In the genomic region with DNA sequence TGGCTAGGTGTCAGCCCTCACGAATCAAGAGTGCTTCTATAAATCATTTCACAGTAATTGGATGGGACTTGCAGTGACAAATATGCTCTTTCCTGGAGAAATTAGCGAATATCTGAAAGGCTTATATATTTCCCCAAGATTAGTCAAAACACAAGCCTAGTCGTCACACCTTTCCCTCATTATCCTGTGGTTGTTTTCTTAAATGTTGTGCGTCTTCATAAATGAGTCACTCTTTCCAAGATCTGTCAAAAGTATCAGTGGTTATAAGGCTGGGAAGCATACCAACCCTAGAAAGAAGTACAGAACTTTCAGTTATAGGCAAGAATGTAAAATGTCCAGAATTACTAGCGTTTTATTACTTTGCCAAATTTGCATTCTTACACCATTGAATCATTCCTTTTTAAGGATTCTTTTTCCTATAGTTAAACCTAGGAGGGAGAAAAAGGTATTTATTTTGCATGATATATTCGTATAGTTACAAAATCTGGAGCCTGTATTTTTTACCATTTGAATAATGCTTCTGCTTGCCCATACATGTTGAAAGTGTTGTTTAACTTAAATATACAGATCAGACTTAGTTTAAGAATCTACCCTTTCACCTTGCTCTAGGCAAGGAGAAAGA, we compare ENCODE assay signal across 9 cellular contexts. TPM values are rescaled to one million over a fixed set of nuclear protein-coding genes. Genes with fewer than 3 reads are reported as not detected.
DNase-seq lines count a peak whose midpoint lies in the region; ATAC-seq lines count a peak whose summit lies in the region.
"Had no signal": no experiment of that assay in that cellular context is flagged by ENCODE, and none has a peak within 500 bp of the region (broad histone marks: within the 10 kb centered on the region; RNA-seq: fewer than 3 reads in every experiment).

No MANE protein-coding gene starts in this region.

- ATAC-seq in stimulated activated naive CD8-positive, alpha-beta T cell treated with anti-CD3 and anti-CD28 coated beads, Interleukin-15, Interleukin-2, amounts not matched to agents 100 U/mL and 50 U/mL, for 24 hours, result peak; percentile 69
- ATAC-seq in HG03025 (IDR thresholded peaks at IDR 0.05; ENCODE audit: low FRiP score, unreplicated experiment), result no peak
- ATAC-seq: naive thymus-derived CD4-positive, alpha-beta T cell had no signal

- in situ Hi-C loops in G401 (cut with HindIII; ENCODE audit: low sequenced_read_pairs), result no loop called here

- DNase-seq in DMS53 (lab: John Stamatoyannopoulos, UW) (peak; percentile 16), DMS53 treated with DMSO at 0.1 percent for 48 hours (lab: John Stamatoyannopoulos, UW; ENCODE audit: unreplicated experiment) (no peak), RPMI7951 (ENCODE audit: low read depth) (peak; percentile 91), fibroblast of peridontal ligament (ENCODE audit: extremely low read depth) (peak; percentile 98), retina (no peak), G401 (ENCODE audit: low spot score) (no peak)
- no peak for DNase-seq in stimulated activated naive CD8-positive, alpha-beta T cell treated with anti-CD3 and anti-CD28 coated beads, Interleukin-15, Interleukin-2, amounts not matched to agents 100 U/mL and 50 U/mL, for 24 hours
- DNase-seq: naive thymus-derived CD4-positive, alpha-beta T cell had no signal

RNA-seq across cellular contexts. Expression of a gene that starts 33.6 kb away (rescaled TPM):
- not detected in 2 replicates for total RNA-seq in RPMI7951 (2014; rRNA removed; shearing (Covaris generic))
- not detected in 2 replicates for total RNA-seq in G401 (2014; rRNA removed; shearing (Covaris generic))
- total RNA-seq: naive thymus-derived CD4-positive, alpha-beta T cell had no signal

Comparison
In these comparisons a context has a peak if more than half of its experiments do, and no peak if none do; other contexts are left out.
1. DNase-seq: peak in DMS53 (single experiment), RPMI7951 (single experiment) and fibroblast of peridontal ligament (single experiment); none in DMS53 treated with DMSO at 0.1 percent for 48 hours (single experiment), stimulated activated naive CD8-positive, alpha-beta T cell treated with anti-CD3 and anti-CD28 coated beads, Interleukin-15, Interleukin-2, amounts not matched to agents 100 U/mL and 50 U/mL, for 24 hours (single experiment), retina (single experiment) and G401 (single experiment).